In genomic region chr7:105699568-105700236, GRCh38 we compare ENCODE assay signal across 18 cellular contexts.
"Had no signal": no experiment of that assay in that cellular context is flagged by ENCODE, and none has a peak within 500 bp of the region (broad histone marks: within the 10 kb centered on the region; RNA-seq: fewer than 3 reads in every experiment).

No MANE protein-coding gene starts in this region.

- H3K4me3 Mint-ChIP-seq: dendritic cell treated with granulocyte-macrophage colony-stimulating factor and Interleukin-4, amounts not matched to agents 40 ng/mL and 50 ng/mL, for 4 days; effector memory CD8-positive, alpha-beta T cell; nephron had no signal

- H3K27ac Mint-ChIP-seq: dendritic cell treated with granulocyte-macrophage colony-stimulating factor and Interleukin-4, amounts not matched to agents 40 ng/mL and 50 ng/mL, for 4 days; effector memory CD8-positive, alpha-beta T cell; naive B cell; nephron had no signal

- H3K4me1 ChIP-seq: foreskin keratinocyte, right atrium auricular region, stomach had no signal

- H3K27me3 ChIP-seq: foreskin keratinocyte, right atrium auricular region, stomach had no signal

- ATAC-seq: effector memory CD8-positive, alpha-beta T cell; foreskin keratinocyte; left cardiac atrium; left ventricle myocardium superior had no signal

- H3K4me1 Mint-ChIP-seq: nephron had no signal

- DNase-seq: effector memory CD8-positive, alpha-beta T cell; foreskin keratinocyte; kidney; left cardiac atrium; left ventricle myocardium superior; mesenchymal stem cell; naive B cell; posterior cingulate gyrus; small intestine; stimulated activated CD4-positive, alpha-beta T cell treated with anti-CD3 and anti-CD28 coated beads, Interleukin-12 subunit alpha, Interleukin-12 subunit beta, amount 100 ng/mL, for 4 hours; stimulated activated naive CD4-positive, alpha-beta T cell; stomach; substantia nigra had no signal

- H3K9me3 Mint-ChIP-seq: dendritic cell treated with granulocyte-macrophage colony-stimulating factor and Interleukin-4, amounts not matched to agents 40 ng/mL and 50 ng/mL, for 4 days; effector memory CD8-positive, alpha-beta T cell had no signal

- H3K4me3 ChIP-seq: lung, right atrium auricular region, stomach, thoracic aorta had no signal

- H3K36me3 ChIP-seq: right atrium auricular region, thoracic aorta had no signal

- H3K27me3 Mint-ChIP-seq: dendritic cell treated with granulocyte-macrophage colony-stimulating factor and Interleukin-4, amounts not matched to agents 40 ng/mL and 50 ng/mL, for 4 days; effector memory CD8-positive, alpha-beta T cell; naive B cell had no signal

- H3K27ac ChIP-seq: foreskin keratinocyte, right atrium auricular region, stomach, thoracic aorta had no signal

- H3K9me3 ChIP-seq: right atrium auricular region, stomach, thoracic aorta had no signal
